Comparison of ENCODE assay signal across 10 cellular contexts in genomic region chr19:55645512-55645881, GRCh38. TPM values are rescaled to one million over a fixed set of nuclear protein-coding genes. Genes with fewer than 3 reads are reported as not detected.
DNase-seq lines count a peak whose midpoint lies in the region; ATAC-seq and TF ChIP-seq lines count a peak whose summit lies in the region.
"Had no signal": no experiment of that assay in that cellular context is flagged by ENCODE, and none has a peak within 500 bp of the region (broad histone marks: within the 10 kb centered on the region; RNA-seq: fewer than 3 reads in every experiment).

No MANE protein-coding gene starts in this region.

- no peaks in the 10 kb centered on the region for H3K9me2 ChIP-seq in GM23338 (ENCODE audit: insufficient read depth)

- DNase-seq in T-helper 1 cell, result no peak
- DNase-seq in GM23338 (ENCODE audit: low spot score), result no peak
- DNase-seq in natural killer cell treated with Interleukin-12 subunit alpha and Interleukin-12 subunit beta and Interleukin-15 and Interleukin-18, amount 100 ng/mL, for 72 hours (ENCODE audit: low spot score), result no peak
- no peak for DNase-seq in stimulated activated CD4-positive, alpha-beta T cell treated with anti-CD3 and anti-CD28 coated beads, Interleukin-1b, Interleukin-23, amount 100 ng/mL, for 48 hours
- DNase-seq in left cardiac atrium, result no peak
- DNase-seq: NCI-H1417, SIG-M5 had no signal

- no peaks in the 10 kb centered on the region for H3K27me3 Mint-ChIP-seq in T-helper 1 cell treated with Interleukin-12 subunit alpha and Interleukin-12 subunit beta and Interleukin-4 antibody, amounts not matched to agents 30 μg/mL and 1 μg/mL, for 36 hours (ENCODE audit: low read depth)
- H3K27me3 Mint-ChIP-seq in GM23338 (ENCODE audit: insufficient read depth, low read depth, poor library complexity), result peaks cover 41% of the 10 kb centered on the region
- H3K27me3 Mint-ChIP-seq in activated T-helper 17 cell treated with anti-CD3 and anti-CD28 coated beads, Interleukin-2, amount 50 U/mL, for 72 hours, result no peaks in the 10 kb centered on the region
- peaks cover 0 to 3% of the 10 kb centered on the region in 2 donors for H3K27me3 Mint-ChIP-seq in natural killer cell treated with Interleukin-12 subunit alpha and Interleukin-12 subunit beta and Interleukin-15 and Interleukin-18, amount 100 ng/mL, for 72 hours

- no peak for TF ChIP-seq CTCF in GM23338 (conservative IDR thresholded peaks at IDR 0.05; ENCODE audit: low read depth in 2 of 2)

- H3K79me2 ChIP-seq in GM23338 (replicated peaks; ENCODE audit: insufficient read depth), result peaks cover 37% of the 10 kb centered on the region

- H3K4me3 Mint-ChIP-seq in T-helper 1 cell treated with Interleukin-12 subunit alpha and Interleukin-12 subunit beta and Interleukin-4 antibody, amounts not matched to agents 30 μg/mL and 1 μg/mL, for 36 hours, result peak overlapping the region; percentile 40
- H3K4me3 Mint-ChIP-seq in GM23338, result peak overlapping the region; percentile 84
- H3K4me3 Mint-ChIP-seq in activated T-helper 17 cell treated with anti-CD3 and anti-CD28 coated beads, Interleukin-2, amount 50 U/mL, for 72 hours, result peak overlapping the region; percentile 96
- peak overlapping the region; percentile 36 for H3K4me3 Mint-ChIP-seq in natural killer cell treated with Interleukin-12 subunit alpha and Interleukin-12 subunit beta and Interleukin-15 and Interleukin-18, amount 100 ng/mL, for 72 hours

- no peak overlapping the region for H3K4me2 ChIP-seq in GM23338

- intact Hi-C loops in left cardiac atrium (cut with DNase I), result no loop called here

- no peaks in the 10 kb centered on the region for H3K9me3 Mint-ChIP-seq in T-helper 1 cell treated with Interleukin-12 subunit alpha and Interleukin-12 subunit beta and Interleukin-4 antibody, amounts not matched to agents 30 μg/mL and 1 μg/mL, for 36 hours
- peaks cover under 1% of the 10 kb centered on the region; the same call in 2 of the 3 replicates for H3K9me3 Mint-ChIP-seq in GM23338
- H3K9me3 Mint-ChIP-seq in activated T-helper 17 cell treated with anti-CD3 and anti-CD28 coated beads, Interleukin-2, amount 50 U/mL, for 72 hours, result no peaks in the 10 kb centered on the region
- H3K9me3 Mint-ChIP-seq in natural killer cell treated with Interleukin-12 subunit alpha and Interleukin-12 subunit beta and Interleukin-15 and Interleukin-18, amount 100 ng/mL, for 72 hours, result no peaks in the 10 kb centered on the region

- no peaks in the 10 kb centered on the region for H3K27me3 ChIP-seq in GM23338 (ENCODE audit: insufficient read depth)

- H2AFZ ChIP-seq in GM23338, result no peak overlapping the region

- H3K36me3 ChIP-seq in GM23338 (ENCODE audit: insufficient read depth), result no peaks in the 10 kb centered on the region

- no peaks in the 10 kb centered on the region; the same call in 1 of the 2 replicates for H3K4me1 ChIP-seq in GM23338 (ENCODE audit: insufficient read depth)

- H3F3A ChIP-seq in GM23338 (replicated peaks; ENCODE audit: low read depth), result peaks cover 22% of the 10 kb centered on the region

- no peak overlapping the region for H3K4me3 ChIP-seq in GM23338

- peaks cover 31% of the 10 kb centered on the region for H3K4me1 Mint-ChIP-seq in T-helper 1 cell treated with Interleukin-12 subunit alpha and Interleukin-12 subunit beta and Interleukin-4 antibody, amounts not matched to agents 30 μg/mL and 1 μg/mL, for 36 hours (ENCODE audit: low read depth)
- peaks cover 25% of the 10 kb centered on the region for H3K4me1 Mint-ChIP-seq in GM23338
- H3K4me1 Mint-ChIP-seq in activated T-helper 17 cell treated with anti-CD3 and anti-CD28 coated beads, Interleukin-2, amount 50 U/mL, for 72 hours, result peaks cover 24% of the 10 kb centered on the region
- H3K4me1 Mint-ChIP-seq in natural killer cell treated with Interleukin-12 subunit alpha and Interleukin-12 subunit beta and Interleukin-15 and Interleukin-18, amount 100 ng/mL, for 72 hours (ENCODE audit: low read depth in 2 of 2), result peaks cover 31 to 43% of the 10 kb centered on the region in 2 donors

- no peak for ATAC-seq in GM23338
- no peak for ATAC-seq in activated T-helper 17 cell treated with anti-CD3 and anti-CD28 coated beads, Interleukin-2, amount 50 U/mL, for 72 hours (replicated peaks)
- ATAC-seq in natural killer cell treated with Interleukin-12 subunit alpha and Interleukin-12 subunit beta and Interleukin-15 and Interleukin-18, amount 100 ng/mL, for 72 hours, result no peak
- ATAC-seq in GM18502 (IDR thresholded peaks at IDR 0.05; ENCODE audit: poor library complexity, unreplicated experiment), result no peak
- no peak for ATAC-seq in left cardiac atrium

- H3K27ac Mint-ChIP-seq in T-helper 1 cell treated with Interleukin-12 subunit alpha and Interleukin-12 subunit beta and Interleukin-4 antibody, amounts not matched to agents 30 μg/mL and 1 μg/mL, for 36 hours, result peak overlapping the region; percentile 36
- no peak overlapping the region for H3K27ac Mint-ChIP-seq in GM23338
- peak overlapping the region; percentile 54 for H3K27ac Mint-ChIP-seq in activated T-helper 17 cell treated with anti-CD3 and anti-CD28 coated beads, Interleukin-2, amount 50 U/mL, for 72 hours
- H3K27ac Mint-ChIP-seq in natural killer cell treated with Interleukin-12 subunit alpha and Interleukin-12 subunit beta and Interleukin-15 and Interleukin-18, amount 100 ng/mL, for 72 hours, result no peak overlapping the region

- no peaks in the 10 kb centered on the region for H4K20me1 ChIP-seq in GM23338 (replicated peaks; ENCODE audit: insufficient read depth)

- no peak overlapping the region for H3K27ac ChIP-seq in GM23338 (ENCODE audit: low read depth)

- H3K36me3 Mint-ChIP-seq in T-helper 1 cell treated with Interleukin-12 subunit alpha and Interleukin-12 subunit beta and Interleukin-4 antibody, amounts not matched to agents 30 μg/mL and 1 μg/mL, for 36 hours (ENCODE audit: low read depth), result peaks cover 12% of the 10 kb centered on the region
- H3K36me3 Mint-ChIP-seq in GM23338 (ENCODE audit: low read depth), result peaks cover 37% of the 10 kb centered on the region
- H3K36me3 Mint-ChIP-seq in activated T-helper 17 cell treated with anti-CD3 and anti-CD28 coated beads, Interleukin-2, amount 50 U/mL, for 72 hours (ENCODE audit: low read depth), result peaks cover 72% of the 10 kb centered on the region
- H3K36me3 Mint-ChIP-seq in natural killer cell treated with Interleukin-12 subunit alpha and Interleukin-12 subunit beta and Interleukin-15 and Interleukin-18, amount 100 ng/mL, for 72 hours, result no peaks in the 10 kb centered on the region

TF ChIP-seq in GM23338, 12 proteins besides CTCF, POLR2A, EP300 and RAD21 (continues in another document):
- TF ChIP-seq ZNF331 (CRISPR knock-in tag; IDR thresholded peaks at IDR 0.05; ENCODE audit: low read depth), result no peak
- TF ChIP-seq ZNF114 (CRISPR knock-in tag; IDR thresholded peaks at IDR 0.05), result no peak
- no peak for TF ChIP-seq EZH2phosphoT487 (IDR thresholded peaks at IDR 0.05; ENCODE audit: unreplicated experiment)

RNA-seq across cellular contexts. Expression of gene ZNF581, which starts 2.0 kb away (rescaled TPM):
- 67.2 and 87.6 TPM in 2 replicates for total RNA-seq in GM23338 (2014; rRNA removed; shearing (Covaris generic))
- polyA plus RNA-seq in GM23338 (2016; fragmentation: Nextera tagmentation; extraction: Ambion mirVana), result 48.5 and 50.7 TPM in 2 replicates
- 10 to 100 TPM; 26.4 to 35.6 TPM for total RNA-seq in activated T-helper 17 cell treated with anti-CD3 and anti-CD28 coated beads, Interleukin-2, amount 50 U/mL, for 72 hours
- 10 to 100 TPM; 15.1 to 27.6 TPM for total RNA-seq in natural killer cell treated with Interleukin-12 subunit alpha and Interleukin-12 subunit beta and Interleukin-15 and Interleukin-18, amount 100 ng/mL, for 72 hours
- total RNA-seq in left cardiac atrium, result 1 to 10 TPM; 8.4 to 8.6 TPM

RNA-seq across cellular contexts. Expression of gene CCDC106, which starts 2.5 kb away (rescaled TPM):
- total RNA-seq in GM23338 (2014; rRNA removed; shearing (Covaris generic)), result 8.2 and 12.0 TPM in 2 replicates
- 17.6 and 19.9 TPM in 2 replicates for polyA plus RNA-seq in GM23338 (2016; fragmentation: Nextera tagmentation; extraction: Ambion mirVana)
- total RNA-seq in activated T-helper 17 cell treated with anti-CD3 and anti-CD28 coated beads, Interleukin-2, amount 50 U/mL, for 72 hours, result 1 to 10 TPM; 2.4 to 2.6 TPM
- total RNA-seq in natural killer cell treated with Interleukin-12 subunit alpha and Interleukin-12 subunit beta and Interleukin-15 and Interleukin-18, amount 100 ng/mL, for 72 hours, result 1 to 10 TPM; 1.9 to 3.3 TPM
- 10 to 100 TPM; 17.4 to 19.4 TPM for total RNA-seq in left cardiac atrium

RNA-seq across cellular contexts. Expression of gene ZNF580, which starts 4.7 kb away (rescaled TPM):
- 10.9 and 18.7 TPM in 2 replicates for total RNA-seq in GM23338 (2014; rRNA removed; shearing (Covaris generic))
- 23.6 and 23.9 TPM in 2 replicates for polyA plus RNA-seq in GM23338 (2016; fragmentation: Nextera tagmentation; extraction: Ambion mirVana)
- 10 to 100 TPM; 21.9 to 22.2 TPM for total RNA-seq in activated T-helper 17 cell treated with anti-CD3 and anti-CD28 coated beads, Interleukin-2, amount 50 U/mL, for 72 hours
- 10 to 100 TPM; 35.7 to 39.5 TPM for total RNA-seq in natural killer cell treated with Interleukin-12 subunit alpha and Interleukin-12 subunit beta and Interleukin-15 and Interleukin-18, amount 100 ng/mL, for 72 hours
- total RNA-seq in left cardiac atrium, result 10 to 100 TPM; 17.7 to 27.7 TPM

RNA-seq across cellular contexts. Expression of gene U2AF2, which starts 9.3 kb away (rescaled TPM):
- total RNA-seq in GM23338 (2014; rRNA removed; shearing (Covaris generic)), result 233 and 234 TPM in 2 replicates
- 73.1 and 75.2 TPM in 2 replicates for polyA plus RNA-seq in GM23338 (2016; fragmentation: Nextera tagmentation; extraction: Ambion mirVana)
- total RNA-seq in activated T-helper 17 cell treated with anti-CD3 and anti-CD28 coated beads, Interleukin-2, amount 50 U/mL, for 72 hours, result 100 to 1,000 TPM; 254 to 333 TPM
- 100 to 1,000 TPM; 266 to 434 TPM for total RNA-seq in natural killer cell treated with Interleukin-12 subunit alpha and Interleukin-12 subunit beta and Interleukin-15 and Interleukin-18, amount 100 ng/mL, for 72 hours
- 10 to 100 TPM; 82.4 to 87.5 TPM for total RNA-seq in left cardiac atrium

RNA-seq across cellular contexts. Expression of gene ZNF784, which starts 21.1 kb away (rescaled TPM):
- 5.6 and 6.7 TPM in 2 replicates for total RNA-seq in GM23338 (2014; rRNA removed; shearing (Covaris generic))
- polyA plus RNA-seq in GM23338 (2016; fragmentation: Nextera tagmentation; extraction: Ambion mirVana), result 1.5 and 1.6 TPM in 2 replicates
- total RNA-seq in activated T-helper 17 cell treated with anti-CD3 and anti-CD28 coated beads, Interleukin-2, amount 50 U/mL, for 72 hours, result 1 to 10 TPM; 4.6 to 5.3 TPM
- 1 to 10 TPM; 2.6 to 4.5 TPM for total RNA-seq in natural killer cell treated with Interleukin-12 subunit alpha and Interleukin-12 subunit beta and Interleukin-15 and Interleukin-18, amount 100 ng/mL, for 72 hours
- 10 to 100 TPM; 11.1 to 11.7 TPM for total RNA-seq in left cardiac atrium

Comparison
In these comparisons a context has a peak if more than half of its experiments do, and no peak if none do; other contexts are left out.
1. H3K27ac Mint-ChIP-seq: peak in T-helper 1 cell treated with Interleukin-12 subunit alpha and Interleukin-12 subunit beta and Interleukin-4 antibody, amounts not matched to agents 30 μg/mL and 1 μg/mL, for 36 hours (single experiment) and activated T-helper 17 cell treated with anti-CD3 and anti-CD28 coated beads, Interleukin-2, amount 50 U/mL, for 72 hours (single experiment); none in GM23338 (single experiment) and natural killer cell treated with Interleukin-12 subunit alpha and Interleukin-12 subunit beta and Interleukin-15 and Interleukin-18, amount 100 ng/mL, for 72 hours (0 of 2).
2. H3K4me3 Mint-ChIP-seq: peak in every context shown above with its lines; median percentile 96 in activated T-helper 17 cell treated with anti-CD3 and anti-CD28 coated beads, Interleukin-2, amount 50 U/mL, for 72 hours; 84 in GM23338; 40 in T-helper 1 cell treated with Interleukin-12 subunit alpha and Interleukin-12 subunit beta and Interleukin-4 antibody, amounts not matched to agents 30 μg/mL and 1 μg/mL, for 36 hours; 36 in natural killer cell treated with Interleukin-12 subunit alpha and Interleukin-12 subunit beta and Interleukin-15 and Interleukin-18, amount 100 ng/mL, for 72 hours.